ENCODE assay signal across 16 cellular contexts in the genomic region with DNA sequence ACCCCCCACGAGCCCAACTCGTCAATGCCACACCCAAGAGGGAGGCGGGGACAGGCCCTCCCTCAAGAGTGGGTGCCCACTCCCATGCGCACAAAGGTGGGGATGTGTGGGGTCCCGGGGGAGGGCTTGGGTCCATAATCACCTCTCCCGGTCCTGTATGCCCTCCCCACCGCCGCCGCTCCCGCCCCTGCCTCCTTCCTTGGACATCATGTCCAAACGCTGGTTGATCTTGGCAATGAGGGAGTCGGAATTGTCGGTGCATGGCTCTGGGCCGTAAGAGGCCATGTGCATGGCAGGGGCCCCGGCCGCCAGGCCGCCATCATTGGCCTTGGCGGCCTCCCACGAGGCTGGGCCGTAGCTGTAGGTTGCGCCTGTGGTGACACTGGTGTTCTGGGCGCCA.
"Had no signal": no experiment of that assay in that cellular context is flagged by ENCODE, and none has a peak within 500 bp of the region (broad histone marks: within the 10 kb centered on the region; RNA-seq: fewer than 3 reads in every experiment).

No MANE protein-coding gene starts in this region.

- H3K4me3 Mint-ChIP-seq: activated CD4-positive, alpha-beta memory T cell treated with anti-CD3 and anti-CD28 coated beads for 36 hours; activated CD4-positive, alpha-beta T cell treated with anti-CD3 and anti-CD28 coated beads for 36 hours; activated CD8-positive, alpha-beta memory T cell treated with anti-CD3 and anti-CD28 coated beads, Interleukin-2, amount 10 ng/mL, durations not matched to agents 7 days and 5 days; activated naive CD4-positive, alpha-beta T cell treated with anti-CD3 and anti-CD28 coated beads, Interleukin-2, amount 50 U/mL, for 24 hours; activated T-cell treated with anti-CD3 and anti-CD28 coated beads, Interleukin-2, amount 50 U/mL, for 4 hours; immature natural killer cell; T-helper 1 cell treated with Interleukin-12 subunit alpha and Interleukin-12 subunit beta and Interleukin-4 antibody, amounts not matched to agents 30 μg/mL and 1 μg/mL, for 36 hours had no signal

- DNase-seq: activated CD4-positive, alpha-beta memory T cell treated with anti-CD3 and anti-CD28 coated beads for 36 hours; activated CD4-positive, alpha-beta T cell treated with anti-CD3 and anti-CD28 coated beads for 36 hours; activated CD8-positive, alpha-beta memory T cell treated with anti-CD3 and anti-CD28 coated beads, Interleukin-2, amount 10 ng/mL, durations not matched to agents 7 days and 5 days; activated effector memory CD4-positive, alpha-beta T cell treated with Interleukin-2 at 50 U/mL for 16 hours; activated T-cell treated with anti-CD3 and anti-CD28 coated beads, Interleukin-2, amount 50 U/mL, for 4 hours; colonic mucosa; immature natural killer cell; left colon; naive thymus-derived CD8-positive, alpha-beta T cell; thyroid gland; uterus had no signal

- H3K4me3 ChIP-seq: colonic mucosa, smooth muscle cell, thyroid gland, uterus had no signal

- H3K27ac ChIP-seq: colonic mucosa had no signal

- H3K9me3 Mint-ChIP-seq: activated CD4-positive, alpha-beta memory T cell treated with anti-CD3 and anti-CD28 coated beads for 36 hours; activated naive CD4-positive, alpha-beta T cell treated with anti-CD3 and anti-CD28 coated beads, Interleukin-2, amount 50 U/mL, for 24 hours; activated T-cell treated with anti-CD3 and anti-CD28 coated beads, Interleukin-2, amount 50 U/mL, for 4 hours; immature natural killer cell; naive thymus-derived CD8-positive, alpha-beta T cell; T-helper 1 cell treated with Interleukin-12 subunit alpha and Interleukin-12 subunit beta and Interleukin-4 antibody, amounts not matched to agents 30 μg/mL and 1 μg/mL, for 36 hours had no signal

- ATAC-seq: activated CD4-positive, alpha-beta T cell treated with anti-CD3 and anti-CD28 coated beads for 36 hours; activated CD8-positive, alpha-beta memory T cell treated with anti-CD3 and anti-CD28 coated beads, Interleukin-2, amount 10 ng/mL, durations not matched to agents 7 days and 5 days; activated T-cell treated with anti-CD3 and anti-CD28 coated beads, Interleukin-2, amount 50 U/mL, for 4 hours; left colon; naive thymus-derived CD8-positive, alpha-beta T cell; right cardiac atrium had no signal

- H3K27me3 ChIP-seq: colonic mucosa, esophagus muscularis mucosa, thyroid gland, uterus had no signal

- H3K9me3 ChIP-seq: colonic mucosa, esophagus muscularis mucosa, thyroid gland, uterus had no signal

- H3K27ac Mint-ChIP-seq: activated CD4-positive, alpha-beta memory T cell treated with anti-CD3 and anti-CD28 coated beads for 36 hours; activated CD4-positive, alpha-beta T cell treated with anti-CD3 and anti-CD28 coated beads for 36 hours; activated CD8-positive, alpha-beta memory T cell treated with anti-CD3 and anti-CD28 coated beads, Interleukin-2, amount 10 ng/mL, durations not matched to agents 7 days and 5 days; activated naive CD4-positive, alpha-beta T cell treated with anti-CD3 and anti-CD28 coated beads, Interleukin-2, amount 50 U/mL, for 24 hours; T-helper 1 cell treated with Interleukin-12 subunit alpha and Interleukin-12 subunit beta and Interleukin-4 antibody, amounts not matched to agents 30 μg/mL and 1 μg/mL, for 36 hours had no signal

- H3K4me1 ChIP-seq: colonic mucosa had no signal

- H3K36me3 ChIP-seq: uterus had no signal

- H3K27me3 Mint-ChIP-seq: activated CD4-positive, alpha-beta memory T cell treated with anti-CD3 and anti-CD28 coated beads for 36 hours; activated CD4-positive, alpha-beta T cell treated with anti-CD3 and anti-CD28 coated beads for 36 hours; activated CD8-positive, alpha-beta memory T cell treated with anti-CD3 and anti-CD28 coated beads, Interleukin-2, amount 10 ng/mL, durations not matched to agents 7 days and 5 days; activated naive CD4-positive, alpha-beta T cell treated with anti-CD3 and anti-CD28 coated beads, Interleukin-2, amount 50 U/mL, for 24 hours; naive thymus-derived CD8-positive, alpha-beta T cell had no signal
